Comparison of ENCODE assay signal across 30 cellular contexts in genomic region chrX:113369056-113369455, GRCh38.
"Had no signal": no experiment of that assay in that cellular context is flagged by ENCODE, and none has a peak within 500 bp of the region (broad histone marks: within the 10 kb centered on the region; RNA-seq: fewer than 3 reads in every experiment).

No MANE protein-coding gene starts in this region.

- H2AFZ ChIP-seq: parathyroid adenoma had no signal

- H3K27ac Mint-ChIP-seq: naive thymus-derived CD8-positive, alpha-beta T cell; natural killer cell treated with Interleukin-12 subunit alpha and Interleukin-12 subunit beta and Interleukin-15 and Interleukin-18, amount 100 ng/mL, for 72 hours; nephron progenitor cell; progenitor cell of endocrine pancreas; stimulated activated effector memory CD8-positive, alpha-beta T cell treated with anti-CD3 and anti-CD28 coated beads, Interleukin-12 subunit alpha, Interleukin-12 subunit beta, amount 100 ng/mL, for 72 hours; stimulated activated naive B cell treated with anti-CD40 and anti-IgM and Interleukin-4, amounts not matched to agents 10 μg/mL and 1 μg/mL and 100 μg/mL, for 72 hours; stimulated activated naive CD8-positive, alpha-beta T cell treated with anti-CD3 and anti-CD28 coated beads, Interleukin-15, Interleukin-2, amounts not matched to agents 100 ng/mL and 50 ng/mL, for 24 hours; type B pancreatic cell had no signal

- H3K9me3 Mint-ChIP-seq: neural crest cell; stimulated activated naive CD8-positive, alpha-beta T cell treated with anti-CD3 and anti-CD28 coated beads, Interleukin-15, Interleukin-2, amounts not matched to agents 100 ng/mL and 50 ng/mL, for 24 hours; type B pancreatic cell had no signal

- FAIRE-seq: small intestine had no signal

- H3K36me3 ChIP-seq: ovary, right lobe of liver, sigmoid colon, suprapubic skin, tibial artery, transverse colon, upper lobe of right lung, uterus had no signal

- ATAC-seq: naive thymus-derived CD8-positive, alpha-beta T cell; natural killer cell treated with Interleukin-12 subunit alpha and Interleukin-12 subunit beta and Interleukin-15 and Interleukin-18, amount 100 ng/mL, for 72 hours; psoas muscle; right cardiac atrium; right lobe of liver; stimulated activated effector memory CD8-positive, alpha-beta T cell treated with anti-CD3 and anti-CD28 coated beads, Interleukin-12 subunit alpha, Interleukin-12 subunit beta, amount 100 ng/mL, for 72 hours; stimulated activated naive B cell treated with anti-CD40 and anti-IgM and Interleukin-4, amounts not matched to agents 10 μg/mL and 1 μg/mL and 100 μg/mL, for 72 hours; upper lobe of right lung had no signal

- H3K27ac ChIP-seq: ovary, parathyroid adenoma, psoas muscle, right lobe of liver, sigmoid colon, suprapubic skin, testis, tibial artery, transverse colon, upper lobe of right lung, uterus had no signal

- H3K9me3 ChIP-seq: ovary, psoas muscle, right lobe of liver, sigmoid colon, suprapubic skin, testis, transverse colon, upper lobe of right lung, uterus had no signal

- H3K27me3 ChIP-seq: ovary, right lobe of liver, sigmoid colon, suprapubic skin, testis, tibial artery, transverse colon, upper lobe of right lung had no signal

- H3K4me3 ChIP-seq: ovary, psoas muscle, right lobe of liver, sigmoid colon, suprapubic skin, testis, tibial artery, transverse colon, upper lobe of right lung, uterus had no signal

- H3K4me3 Mint-ChIP-seq: naive thymus-derived CD8-positive, alpha-beta T cell; natural killer cell treated with Interleukin-12 subunit alpha and Interleukin-12 subunit beta and Interleukin-15 and Interleukin-18, amount 100 ng/mL, for 72 hours; nephron progenitor cell; neural crest cell; stimulated activated effector memory CD8-positive, alpha-beta T cell treated with anti-CD3 and anti-CD28 coated beads, Interleukin-12 subunit alpha, Interleukin-12 subunit beta, amount 100 ng/mL, for 72 hours; stimulated activated naive B cell treated with anti-CD40 and anti-IgM and Interleukin-4, amounts not matched to agents 10 μg/mL and 1 μg/mL and 100 μg/mL, for 72 hours; stimulated activated naive CD8-positive, alpha-beta T cell treated with anti-CD3 and anti-CD28 coated beads, Interleukin-15, Interleukin-2, amounts not matched to agents 100 ng/mL and 50 ng/mL, for 24 hours; type B pancreatic cell had no signal

- H3K27me3 Mint-ChIP-seq: naive thymus-derived CD8-positive, alpha-beta T cell; progenitor cell of endocrine pancreas; stimulated activated naive CD8-positive, alpha-beta T cell treated with anti-CD3 and anti-CD28 coated beads, Interleukin-15, Interleukin-2, amounts not matched to agents 100 ng/mL and 50 ng/mL, for 24 hours; type B pancreatic cell had no signal

- H3K9ac ChIP-seq: parathyroid adenoma had no signal

- DNase-seq: naive thymus-derived CD8-positive, alpha-beta T cell; nephron progenitor cell; occipital lobe; ovary; posterior cingulate gyrus; psoas muscle; right cardiac atrium; right lobe of liver; sigmoid colon; small intestine; stimulated activated CD4-positive, alpha-beta T cell treated with anti-CD3 and anti-CD28 coated beads, Interleukin-15, amount 100 ng/mL, for 24 hours; stimulated activated CD4-positive, alpha-beta T cell treated with anti-CD3 and anti-CD28 coated beads, Interleukin-2, amount 100 ng/mL, for 24 hours; stimulated activated CD4-positive, alpha-beta T cell treated with anti-CD3 and anti-CD28 coated beads, Interleukin-2, amount 100 ng/mL, for 48 hours; stimulated activated CD4-positive, alpha-beta T cell treated with anti-CD3 and anti-CD28 coated beads, Interleukin-4, amount 100 ng/mL, for 24 hours; stimulated activated naive B cell treated with anti-CD40 and anti-IgM and Interleukin-4, amounts not matched to agents 10 μg/mL and 1 μg/mL and 100 μg/mL, for 72 hours; stimulated activated naive CD4-positive, alpha-beta T cell treated with Interleukin-2 at 50 U/mL for 16 hours; substantia nigra; testis; tibial artery; transverse colon; upper lobe of right lung; uterus had no signal

- H3K36me3 Mint-ChIP-seq: natural killer cell treated with Interleukin-12 subunit alpha and Interleukin-12 subunit beta and Interleukin-15 and Interleukin-18, amount 100 ng/mL, for 72 hours; stimulated activated effector memory CD8-positive, alpha-beta T cell treated with anti-CD3 and anti-CD28 coated beads, Interleukin-12 subunit alpha, Interleukin-12 subunit beta, amount 100 ng/mL, for 72 hours; stimulated activated naive B cell treated with anti-CD40 and anti-IgM and Interleukin-4, amounts not matched to agents 10 μg/mL and 1 μg/mL and 100 μg/mL, for 72 hours; type B pancreatic cell had no signal

- H3K79me2 ChIP-seq: parathyroid adenoma had no signal

- H3K4me1 ChIP-seq: parathyroid adenoma, psoas muscle, right lobe of liver, sigmoid colon, suprapubic skin, testis, tibial artery, transverse colon, upper lobe of right lung, uterus had no signal

- H3K4me1 Mint-ChIP-seq: naive thymus-derived CD8-positive, alpha-beta T cell; nephron progenitor cell; stimulated activated effector memory CD8-positive, alpha-beta T cell treated with anti-CD3 and anti-CD28 coated beads, Interleukin-12 subunit alpha, Interleukin-12 subunit beta, amount 100 ng/mL, for 72 hours; stimulated activated naive B cell treated with anti-CD40 and anti-IgM and Interleukin-4, amounts not matched to agents 10 μg/mL and 1 μg/mL and 100 μg/mL, for 72 hours had no signal
